In genomic region chr2:65700004-65700651, GRCh38 we compare ENCODE assay signal across 26 cellular contexts.
"Had no signal": no experiment of that assay in that cellular context is flagged by ENCODE, and none has a peak within 500 bp of the region (broad histone marks: within the 10 kb centered on the region; RNA-seq: fewer than 3 reads in every experiment).

No MANE protein-coding gene starts in this region.

- H3K36me3 ChIP-seq: esophagus muscularis mucosa, gastroesophageal sphincter, heart left ventricle, neural progenitor cell, ovary, sigmoid colon, tibial artery had no signal

- H3K27ac ChIP-seq: dorsolateral prefrontal cortex, esophagus muscularis mucosa, foreskin keratinocyte, gastroesophageal sphincter, heart left ventricle, hepatocyte, neural progenitor cell, ovary, psoas muscle, sigmoid colon, testis, tibial artery had no signal

- ATAC-seq: foreskin keratinocyte; gastroesophageal sphincter; heart left ventricle; left lobe of liver; mucosa of descending colon; natural killer cell treated with Interleukin-12 subunit alpha and Interleukin-12 subunit beta and Interleukin-15 and Interleukin-18, amount 100 ng/mL, for 72 hours; psoas muscle; right cardiac atrium; stimulated activated memory B cell treated with anti-CD40 and anti-IgM and Interleukin-4, amounts not matched to agents 10 μg/mL and 1 μg/mL and 100 μg/mL, for 72 hours; stimulated activated naive CD8-positive, alpha-beta T cell treated with anti-CD3 and anti-CD28 coated beads, Interleukin-15, Interleukin-2, amounts not matched to agents 100 U/mL and 50 U/mL, for 24 hours had no signal

- H3K4me2 ChIP-seq: hepatocyte, neural progenitor cell had no signal

- H2AFZ ChIP-seq: hepatocyte, neural progenitor cell had no signal

- H3K27me3 ChIP-seq: dorsolateral prefrontal cortex, gastroesophageal sphincter, hepatocyte, neural progenitor cell, ovary, sigmoid colon, testis, tibial artery had no signal

- H3K79me2 ChIP-seq: hepatocyte had no signal

- DNase-seq: dorsolateral prefrontal cortex; effector CD8-positive, alpha-beta T cell; endodermal cell; foreskin keratinocyte; heart left ventricle; kidney; mesenchymal stem cell; mucosa of descending colon; naive B cell; nucleus accumbens; ovary; psoas muscle; right cardiac atrium; sigmoid colon; stimulated activated CD4-positive, alpha-beta T cell treated with anti-CD3 and anti-CD28 coated beads, Interleukin-4, amount 100 ng/mL, for 4 hours; stimulated activated naive CD8-positive, alpha-beta T cell treated with anti-CD3 and anti-CD28 coated beads, Interleukin-15, Interleukin-2, amounts not matched to agents 100 U/mL and 50 U/mL, for 24 hours; substantia nigra; testis; tibial artery had no signal

- H3K4me3 ChIP-seq: dorsolateral prefrontal cortex, esophagus muscularis mucosa, gastroesophageal sphincter, heart left ventricle, hepatocyte, mucosa of descending colon, neural progenitor cell, ovary, psoas muscle, sigmoid colon, testis, tibial artery had no signal

- H3K4me1 ChIP-seq: esophagus muscularis mucosa, gastroesophageal sphincter, heart left ventricle, neural progenitor cell, psoas muscle, sigmoid colon, testis, tibial artery had no signal

- H3K9ac ChIP-seq: neural progenitor cell had no signal

- H3K9me3 ChIP-seq: esophagus muscularis mucosa, gastroesophageal sphincter, heart left ventricle, mucosa of descending colon, ovary, psoas muscle, sigmoid colon, testis, tibial artery had no signal
